ENCODE assay signal across 8 cellular contexts in the genomic region with DNA sequence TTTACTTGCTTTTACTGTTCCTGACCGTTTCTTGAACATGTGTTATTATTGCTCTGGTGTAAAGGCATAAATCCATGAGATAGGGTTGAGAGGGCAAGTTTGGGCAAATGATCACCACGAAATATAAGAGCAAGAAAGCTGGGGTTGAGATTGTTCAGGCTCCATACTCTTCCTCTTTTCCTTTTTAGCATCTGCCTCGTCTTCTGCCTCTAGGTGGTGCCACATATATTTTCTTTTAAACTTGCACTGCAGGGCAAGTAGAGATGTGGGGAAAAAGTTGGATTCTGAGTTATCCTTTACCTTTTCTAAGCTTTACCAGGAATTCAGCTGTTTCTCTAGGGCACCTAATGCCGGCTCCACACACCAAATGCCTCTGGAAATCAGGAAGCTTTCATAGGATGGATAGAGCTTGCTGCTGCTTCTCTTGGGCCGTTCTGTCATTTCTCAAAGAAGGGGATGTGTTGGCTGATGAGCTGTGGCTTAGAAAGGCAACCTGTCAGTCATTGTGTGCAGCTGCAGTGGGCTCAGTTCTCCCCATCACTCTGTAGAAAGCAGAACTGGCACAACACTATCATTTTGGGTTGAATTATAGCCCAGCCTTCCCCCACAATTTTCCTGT.
A peak's percentile ranks its signal among the peaks of the same experiment; 100 is the strongest.
DNase-seq lines count a peak whose midpoint lies in the region; ATAC-seq and TF ChIP-seq lines count a peak whose summit lies in the region.

No MANE protein-coding gene starts in this region.

- no peaks in the 10 kb centered on the region for H3K9me3 ChIP-seq in thyroid gland

- DNase-seq in Caki2 (ENCODE audit: low read depth) (peak; percentile 2), KBM-7 (peak; percentile 51), astrocyte of the hippocampus (ENCODE audit: low read depth, low spot score) (peak; percentile 36), GF-D8 (lab: John Stamatoyannopoulos, UW) (no peak), thyroid gland (no peak)

- no peak overlapping the region for H3K4me3 ChIP-seq in thyroid gland (replicated peaks in 1 of 3)

- TF ChIP-seq CTCF in nephron (IDR thresholded peaks at IDR 0.05; ENCODE audit: unreplicated experiment in 3 of 3) (peak; percentile 43 to 57 (median 46)), thyroid gland (IDR thresholded peaks at IDR 0.05) (peak in 1 of 6 experiments; percentile 17)

- no peaks in the 10 kb centered on the region for H3K9me3 Mint-ChIP-seq in nephron

- H3K36me3 ChIP-seq in thyroid gland, result no peaks in the 10 kb centered on the region

- H3K27ac ChIP-seq in thyroid gland, result no peak overlapping the region

- TF ChIP-seq POLR2A in thyroid gland (IDR thresholded peaks at IDR 0.05), result no peak

- in situ Hi-C loops in Caki2 (cut with HindIII; ENCODE audit: low pct_unique_long_range_greater_than_20kb, low sequenced_read_pairs), result no loop called here
- in situ Hi-C loops in KBM-7 (cut with MboI; ENCODE audit: low pct_unique_long_range_greater_than_20kb, low sequenced_read_pairs), result no loop called here

- H3K27me3 ChIP-seq in thyroid gland, result no peaks in the 10 kb centered on the region

- peaks cover 0 to 3% of the 10 kb centered on the region in 2 donors for H3K4me1 ChIP-seq in thyroid gland

- peaks cover 3% of the 10 kb centered on the region for H3K27me3 Mint-ChIP-seq in nephron (ENCODE audit: low read depth)

- H3K4me1 Mint-ChIP-seq in nephron, result peaks cover 64% of the 10 kb centered on the region

- 74 to 79% methylated on average over 5 of the region's 5 CpGs for WGBS in thyroid gland, 2 donors

- H3K27ac Mint-ChIP-seq in nephron, result peak overlapping the region; percentile 57 to 69 (median 64)

- no peak overlapping the region for H3K4me3 Mint-ChIP-seq in nephron

- ATAC-seq in GM19463 (IDR thresholded peaks at IDR 0.05; ENCODE audit: unreplicated experiment) (no peak), HG03354 (IDR thresholded peaks at IDR 0.05; ENCODE audit: poor library complexity, severe bottlenecking, unreplicated experiment) (no peak)

- H3K36me3 Mint-ChIP-seq in nephron (ENCODE audit: low read depth), result peaks cover 11% of the 10 kb centered on the region

- intact Hi-C loops in thyroid gland (cut with DNase I), result no loop called here

Comparison
In these comparisons a context has a peak if more than half of its experiments do, and no peak if none do; other contexts are left out.
1. DNase-seq: peak in Caki2 (single experiment), KBM-7 (single experiment) and astrocyte of the hippocampus (single experiment); none in GF-D8 (single experiment) and thyroid gland (0 of 2).